1 cellular context compared by ENCODE assay signal in genomic region chr17:28426081-28426519, GRCh38.
TF ChIP-seq lines count a peak whose summit lies in the region.

No MANE protein-coding gene starts in this region.

TF ChIP-seq in K562, 482 proteins besides CTCF, POLR2A, EP300 and RAD21:
- 0 out of 2 replicates have a peak, but pooled peaks have one; percentile 7 for TF ChIP-seq SPI1 (IDR thresholded peaks at IDR 0.05; ENCODE audit: borderline replicate concordance, low read depth, low read length)
- TF ChIP-seq FOXK2 (conservative IDR thresholded peaks at IDR 0.05 in 1 of 2, IDR thresholded peaks at IDR 0.05 in 1 of 2; ENCODE audit: low read depth in 2 of 2), result peak in 1 of 2 experiments; percentile 15; a peak in 1 of 4 replicates
- TF ChIP-seq, protein P1, sequence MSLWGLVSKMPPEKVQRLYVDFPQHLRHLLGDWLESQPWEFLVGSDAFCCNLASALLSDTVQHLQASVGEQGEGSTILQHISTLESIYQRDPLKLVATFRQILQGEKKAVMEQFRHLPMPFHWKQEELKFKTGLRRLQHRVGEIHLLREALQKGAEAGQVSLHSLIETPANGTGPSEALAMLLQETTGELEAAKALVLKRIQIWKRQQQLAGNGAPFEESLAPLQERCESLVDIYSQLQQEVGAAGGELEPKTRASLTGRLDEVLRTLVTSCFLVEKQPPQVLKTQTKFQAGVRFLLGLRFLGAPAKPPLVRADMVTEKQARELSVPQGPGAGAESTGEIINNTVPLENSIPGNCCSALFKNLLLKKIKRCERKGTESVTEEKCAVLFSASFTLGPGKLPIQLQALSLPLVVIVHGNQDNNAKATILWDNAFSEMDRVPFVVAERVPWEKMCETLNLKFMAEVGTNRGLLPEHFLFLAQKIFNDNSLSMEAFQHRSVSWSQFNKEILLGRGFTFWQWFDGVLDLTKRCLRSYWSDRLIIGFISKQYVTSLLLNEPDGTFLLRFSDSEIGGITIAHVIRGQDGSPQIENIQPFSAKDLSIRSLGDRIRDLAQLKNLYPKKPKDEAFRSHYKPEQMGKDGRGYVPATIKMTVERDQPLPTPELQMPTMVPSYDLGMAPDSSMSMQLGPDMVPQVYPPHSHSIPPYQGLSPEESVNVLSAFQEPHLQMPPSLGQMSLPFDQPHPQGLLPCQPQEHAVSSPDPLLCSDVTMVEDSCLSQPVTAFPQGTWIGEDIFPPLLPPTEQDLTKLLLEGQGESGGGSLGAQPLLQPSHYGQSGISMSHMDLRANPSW (CRISPR knock-in tag; IDR thresholded peaks at IDR 0.05), result no peak
TF ChIP-seq in K562: peak in this region for 2.
